ENCODE assay signal across 26 cellular contexts in the genomic region with DNA sequence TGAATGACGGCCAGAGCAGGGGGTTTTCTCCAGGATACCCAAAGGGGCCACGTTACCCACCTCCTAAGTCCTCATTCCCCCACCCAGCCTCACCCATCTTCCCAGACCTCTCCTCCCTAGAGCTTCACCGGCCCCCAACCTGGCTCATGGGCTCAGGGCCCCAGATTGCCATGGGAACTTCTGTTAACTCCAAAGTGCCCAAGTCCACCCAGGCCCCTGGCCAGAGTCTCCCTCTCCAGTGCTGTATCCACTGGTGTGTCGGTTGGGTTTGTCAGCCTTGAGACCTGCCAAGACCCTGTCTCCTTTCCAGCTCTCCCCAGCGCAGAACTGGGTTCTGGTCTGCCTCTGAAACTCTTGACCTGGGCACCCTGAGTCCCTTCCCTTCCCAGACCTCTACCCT. TPM values are rescaled to one million over a fixed set of nuclear protein-coding genes. Genes with fewer than 3 reads are reported as not detected.
DNase-seq lines count a peak whose midpoint lies in the region; ATAC-seq and TF ChIP-seq lines count a peak whose summit lies in the region.
"Had no signal": no experiment of that assay in that cellular context is flagged by ENCODE, and none has a peak within 500 bp of the region (broad histone marks: within the 10 kb centered on the region; RNA-seq: fewer than 3 reads in every experiment).

No MANE protein-coding gene starts in this region.

- H4K91ac ChIP-seq in mesenchymal stem cell (ENCODE audit: low read length) = no peak overlapping the region

- peaks cover 24% of the 10 kb centered on the region for H3K36me3 Mint-ChIP-seq in CD8-positive, alpha-beta T cell
- H3K36me3 Mint-ChIP-seq: IgD-negative memory B cell had no signal

- WGBS in mesenchymal stem cell = 93% methylated on average over 5 of the region's 5 CpGs

- H3K4ac ChIP-seq in mesenchymal stem cell (ENCODE audit: low read depth in 1 of 2, low read length in 2 of 2) = no peak overlapping the region

- no peak for TF ChIP-seq CTCF in 22Rv1 (IDR thresholded peaks at IDR 0.05)
- no peak for TF ChIP-seq CTCF in CD8-positive, alpha-beta T cell (IDR thresholded peaks at IDR 0.05)
- TF ChIP-seq CTCF in Panc1 (IDR thresholded peaks at IDR 0.05) = no peak

- no peaks in the 10 kb centered on the region for H3K9me3 Mint-ChIP-seq in CD8-positive, alpha-beta T cell
- H3K9me3 Mint-ChIP-seq: activated B cell treated with CpG ODN at 0.5 μM for 24 hours; activated CD4-positive, alpha-beta memory T cell treated with anti-CD3 and anti-CD28 coated beads for 36 hours; HFFc6; IgD-negative memory B cell; neural progenitor cell had no signal

- POLR2A ChIA-PET in CD8-positive, alpha-beta T cell (lab: Charles Lee) = no interaction called here
- POLR2A ChIA-PET in Panc1 (lab: Charles Lee) = no interaction called here

- no peak overlapping the region for H4K8ac ChIP-seq in mesenchymal stem cell (ENCODE audit: low read length)

- no peak overlapping the region for H2AFZ ChIP-seq in mesenchymal stem cell (ENCODE audit: low read depth, low read length)
- H2AFZ ChIP-seq: neural progenitor cell had no signal

- no peaks in the 10 kb centered on the region for H3K27me3 Mint-ChIP-seq in CD8-positive, alpha-beta T cell (ENCODE audit: low read depth)
- H3K27me3 Mint-ChIP-seq: activated B cell treated with CpG ODN at 0.5 μM for 24 hours; activated CD4-positive, alpha-beta memory T cell treated with anti-CD3 and anti-CD28 coated beads for 36 hours; IgD-negative memory B cell had no signal

- H3K4me1 Mint-ChIP-seq in CD8-positive, alpha-beta T cell (ENCODE audit: low read depth) = peaks cover 14% of the 10 kb centered on the region
- H3K4me1 Mint-ChIP-seq: activated B cell treated with CpG ODN at 0.5 μM for 24 hours had no signal

- H3K27me3 ChIP-seq in CD8-positive, alpha-beta T cell (ENCODE audit: insufficient read depth, low read length) = no peaks in the 10 kb centered on the region
- H3K27me3 ChIP-seq in Panc1 (ENCODE audit: control insufficient read depth, insufficient read depth, low read length) = no peaks in the 10 kb centered on the region
- H3K27me3 ChIP-seq in mesenchymal stem cell (ENCODE audit: control insufficient read depth in 1 of 2, insufficient read depth in 1 of 2, low read length in 2 of 2) = no peaks in the 10 kb centered on the region
- H3K27me3 ChIP-seq: MG63, neural progenitor cell, upper lobe of left lung had no signal

- no peak overlapping the region for H3K18ac ChIP-seq in mesenchymal stem cell (ENCODE audit: low read depth in 1 of 2, low read length in 2 of 2)

- no peak overlapping the region for H3K4me3 ChIP-seq in CD8-positive, alpha-beta T cell (ENCODE audit: low read depth, low read length)
- H3K4me3 ChIP-seq in Panc1 (ENCODE audit: low read depth in 2 of 2, low read length in 2 of 2) (no peak overlapping the region), mesenchymal stem cell (ENCODE audit: insufficient read depth in 1 of 2, low read depth in 1 of 2, low read length in 2 of 2) (no peak overlapping the region)
- H3K4me3 ChIP-seq: MG63, neural progenitor cell, SK-N-MC, upper lobe of left lung had no signal

- H3K36me3 ChIP-seq in CD8-positive, alpha-beta T cell (ENCODE audit: insufficient read depth, low read length) = peaks cover 7% of the 10 kb centered on the region
- peaks cover 3% of the 10 kb centered on the region; the same call in 1 of the 2 replicates for H3K36me3 ChIP-seq in Panc1 (ENCODE audit: control insufficient read depth, insufficient read depth, low read length)
- peaks cover 35 to 40% of the 10 kb centered on the region in 2 experiments for H3K36me3 ChIP-seq in mesenchymal stem cell (ENCODE audit: control insufficient read depth in 1 of 2, insufficient read depth in 2 of 2, low read depth in 1 of 2, low read length in 2 of 2)
- H3K36me3 ChIP-seq: neural progenitor cell had no signal

- H2BK15ac ChIP-seq in mesenchymal stem cell (ENCODE audit: low read depth, poor library complexity, severe bottlenecking) = no peak overlapping the region

- H2BK5ac ChIP-seq in mesenchymal stem cell (ENCODE audit: low read depth, low read length, poor library complexity, severe bottlenecking) = no peak overlapping the region

- H2BK120ac ChIP-seq in mesenchymal stem cell (ENCODE audit: low read depth, low read length) = no peak overlapping the region

- no TSS peak for BruUV-seq in Panc1 (replicated peaks; lab: Mats Ljungman, UMichigan)

- no peaks in the 10 kb centered on the region for H3K79me1 ChIP-seq in mesenchymal stem cell (replicated peaks; ENCODE audit: low read length, poor library complexity, severe bottlenecking)

- H3K4me3 Mint-ChIP-seq in CD8-positive, alpha-beta T cell = no peak overlapping the region
- H3K4me3 Mint-ChIP-seq: activated B cell treated with CpG ODN at 0.5 μM for 24 hours; activated CD4-positive, alpha-beta memory T cell treated with anti-CD3 and anti-CD28 coated beads for 36 hours; HFFc6; IgD-negative memory B cell; neural progenitor cell had no signal

- intact Hi-C loops in CD8-positive, alpha-beta T cell (cut with DNase I, micrococcal nuclease) = no loop called here
- intact Hi-C loops in Panc1 (cut with micrococcal nuclease; ENCODE audit: unreplicated experiment) = no loop called here
- intact Hi-C loops in left colon (cut with DNase I, micrococcal nuclease) = no loop called here

- H2AK5ac ChIP-seq in mesenchymal stem cell (ENCODE audit: low read length, severe bottlenecking) = no peak overlapping the region

- no peaks in the 10 kb centered on the region for H3K4me1 ChIP-seq in CD8-positive, alpha-beta T cell (ENCODE audit: insufficient read depth, low read length)
- peaks cover 32% of the 10 kb centered on the region for H3K4me1 ChIP-seq in Panc1 (ENCODE audit: control insufficient read depth, insufficient read depth, low read length)
- H3K4me1 ChIP-seq in mesenchymal stem cell (ENCODE audit: control insufficient read depth, insufficient read depth, low read depth, low read length) = peaks cover 11% of the 10 kb centered on the region
- H3K4me1 ChIP-seq: neural progenitor cell had no signal

- no peak overlapping the region for H3K4me2 ChIP-seq in mesenchymal stem cell (ENCODE audit: low read length, poor library complexity, severe bottlenecking)
- H3K4me2 ChIP-seq: neural progenitor cell had no signal

- H3K27ac ChIP-seq in 22Rv1 (0 out of 2 replicates have a peak overlapping the region, but pooled peaks have one; percentile 20), Panc1 (ENCODE audit: low read length) (peak overlapping the region; percentile 67), mesenchymal stem cell (ENCODE audit: low read length, poor library complexity, severe bottlenecking) (no peak overlapping the region)
- no peak overlapping the region for H3K27ac ChIP-seq in CD8-positive, alpha-beta T cell (ENCODE audit: low read depth, low read length)
- H3K27ac ChIP-seq: neural progenitor cell, SK-N-MC had no signal

- peak overlapping the region; percentile 77 for H3K27ac Mint-ChIP-seq in CD8-positive, alpha-beta T cell
- H3K27ac Mint-ChIP-seq: activated B cell treated with CpG ODN at 0.5 μM for 24 hours; activated CD4-positive, alpha-beta memory T cell treated with anti-CD3 and anti-CD28 coated beads for 36 hours; HFFc6; neural progenitor cell had no signal

- H3K23ac ChIP-seq in mesenchymal stem cell (ENCODE audit: low read length in 2 of 2) = no peak overlapping the region

- in situ Hi-C loops in Panc1 (cut with HindIII; ENCODE audit: low pct_unique_long_range_greater_than_20kb, low sequenced_read_pairs) = no loop called here

- CTCF ChIA-PET in CD8-positive, alpha-beta T cell (lab: Charles Lee) = no interaction called here
- CTCF ChIA-PET in Panc1 (lab: Charles Lee) = no interaction called here

- H3K9ac ChIP-seq in mesenchymal stem cell (ENCODE audit: low read length) = no peak overlapping the region
- H3K9ac ChIP-seq: neural progenitor cell had no signal

- H3K9me3 ChIP-seq in CD8-positive, alpha-beta T cell (ENCODE audit: low read length) = no peaks in the 10 kb centered on the region
- H3K9me3 ChIP-seq in Panc1 (ENCODE audit: control insufficient read depth, insufficient read depth, low read depth, low read length) (no peaks in the 10 kb centered on the region), mesenchymal stem cell (ENCODE audit: control insufficient read depth, low read length) (no peaks in the 10 kb centered on the region)
- H3K9me3 ChIP-seq: MG63, upper lobe of left lung had no signal

- H2BK12ac ChIP-seq in mesenchymal stem cell (ENCODE audit: low read length in 2 of 2) = no peak overlapping the region

- DNase-seq in CD8-positive, alpha-beta T cell = no peak
- DNase-seq in Panc1 (ENCODE audit: low read depth, low spot score) = no peak
- DNase-seq in left colon = no peak
- DNase-seq in SHP77 treated with DMSO at 0.1 percent for 48 hours (lab: John Stamatoyannopoulos, UW) = no peak
- DNase-seq in COR-L47 (lab: John Stamatoyannopoulos, UW) = no peak
- no peak for DNase-seq in mesenchymal stem cell
- DNase-seq: activated B cell treated with CpG ODN at 0.5 μM for 24 hours; activated CD4-positive, alpha-beta memory T cell treated with anti-CD3 and anti-CD28 coated beads for 36 hours; activated naive CD4-positive, alpha-beta T cell; activated T-cell treated with anti-CD3 and anti-CD28 coated beads for 4 hours; anterior cingulate cortex; EL; glutamatergic neuron; HFFc6; MG63; midbrain; NCI-H1436 treated with DMSO at 0.1 percent for 48 hours; OCI-M1; stimulated activated CD4-positive, alpha-beta T cell treated with anti-CD3 and anti-CD28 coated beads, Interleukin-4, amount 100 ng/mL, for 24 hours; T-helper 9 cell had no signal

- ATAC-seq in CD8-positive, alpha-beta T cell = no peak
- ATAC-seq in Panc1 (no peak; the same call in 1 of the 2 replicates), left colon (peak; percentile 20), GM18511 (IDR thresholded peaks at IDR 0.05; ENCODE audit: unreplicated experiment) (no peak)

- no peak overlapping the region for H3K14ac ChIP-seq in mesenchymal stem cell (ENCODE audit: low read length in 2 of 2)

RNA-seq across cellular contexts. Expression of a gene that starts 37.1 kb away (rescaled TPM):
- total RNA-seq in CD8-positive, alpha-beta T cell = 10 to 100 TPM; 67.1 to 71.3 TPM
- total RNA-seq in Panc1 (2021; ENCODE audit: unreplicated experiment) = 137 TPM
- 108 TPM for polyA plus RNA-seq in Panc1 (2012; ENCODE audit: insufficient read length)
- total RNA-seq in left colon = 10 to 100 TPM; 67.1 to 83.3 TPM
- 38.9 TPM for polyA plus RNA-seq in mesenchymal stem cell (2013, experiment 1 of 2)
- polyA plus RNA-seq in mesenchymal stem cell (2013, experiment 2 of 2) = 36.0 TPM

Comparison
In these comparisons a context has a peak if more than half of its experiments do, and no peak if none do; other contexts are left out.
1. H3K27ac ChIP-seq: peak in 22Rv1 (single experiment) and Panc1 (single experiment); none in CD8-positive, alpha-beta T cell (single experiment) and mesenchymal stem cell (single experiment).